ENCODE assay signal across 8 cellular contexts in the genomic region with DNA sequence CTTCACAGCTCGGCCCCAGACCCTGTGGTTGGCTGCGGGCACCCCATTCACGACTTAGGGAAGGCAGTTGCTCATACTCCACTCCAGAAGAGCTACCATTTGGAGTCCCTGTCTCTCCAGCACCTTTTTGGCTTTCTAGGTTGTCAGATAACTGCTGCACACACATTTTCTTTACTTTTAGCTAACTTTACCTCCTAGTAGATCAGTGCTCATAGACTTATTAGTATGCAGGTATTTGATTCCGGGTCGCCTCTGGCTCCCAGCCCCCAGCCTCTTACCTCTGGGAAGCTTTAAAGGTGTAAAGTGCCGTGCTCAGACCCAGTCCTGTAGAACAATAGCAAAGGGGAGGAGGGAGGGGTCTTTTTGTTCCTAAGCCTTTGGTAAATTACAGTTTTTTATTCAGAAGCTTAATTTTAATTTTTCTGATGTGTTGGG.
A peak's percentile ranks its signal among the peaks of the same experiment; 100 is the strongest.
DNase-seq lines count a peak whose midpoint lies in the region; ATAC-seq and TF ChIP-seq lines count a peak whose summit lies in the region.

No MANE protein-coding gene starts in this region.

- H2AFZ ChIP-seq in SU-DHL-6 (ENCODE audit: low read depth, low read length, severe bottlenecking), result peak overlapping the region; percentile 85

- no peaks in the 10 kb centered on the region for H3K79me2 ChIP-seq in SU-DHL-6 (ENCODE audit: insufficient read depth, low read length)

- H3K9me3 ChIP-seq in SU-DHL-6 (ENCODE audit: insufficient read depth, low read length) (no peaks in the 10 kb centered on the region), skeletal muscle satellite cell (replicated peaks; ENCODE audit: low read length) (no peaks in the 10 kb centered on the region)

- H3K9me2 ChIP-seq in SU-DHL-6 (replicated peaks; ENCODE audit: insufficient read depth, low read length), result no peaks in the 10 kb centered on the region

- H3K36me3 ChIP-seq in SU-DHL-6 (ENCODE audit: low read length), result no peaks in the 10 kb centered on the region
- no peaks in the 10 kb centered on the region for H3K36me3 ChIP-seq in skeletal muscle satellite cell (ENCODE audit: insufficient read depth, low read length)

- no peaks in the 10 kb centered on the region for H3K27me3 Mint-ChIP-seq in activated CD4-positive, alpha-beta T cell treated with anti-CD3 and anti-CD28 coated beads for 36 hours
- H3K27me3 Mint-ChIP-seq in glutamatergic neuron (ENCODE audit: unreplicated experiment), result peaks cover 10% of the 10 kb centered on the region

- CTCF ChIA-PET in activated CD4-positive, alpha-beta T cell treated with anti-CD3 and anti-CD28 coated beads for 36 hours (lab: Charles Lee), result interaction anchor here (0.8 to 2.7 kb wide), 27 partner anchors 8 to 489 kb away, joined by 3 to 29 read pairs (median 4); no protein-coding TSS in a partner anchor

- TF ChIP-seq CTCF in SU-DHL-6 (IDR thresholded peaks at IDR 0.05; ENCODE audit: insufficient read depth, low read length, poor library complexity, severe bottlenecking) (no peak), glutamatergic neuron (IDR thresholded peaks at IDR 0.05; ENCODE audit: partially characterized antibody, unreplicated experiment) (no peak)

- H3K36me3 Mint-ChIP-seq in activated CD4-positive, alpha-beta T cell treated with anti-CD3 and anti-CD28 coated beads for 36 hours (ENCODE audit: low read depth), result peaks cover 7% of the 10 kb centered on the region
- H3K36me3 Mint-ChIP-seq in glutamatergic neuron (ENCODE audit: unreplicated experiment), result no peaks in the 10 kb centered on the region

- H3K27ac Mint-ChIP-seq in activated CD4-positive, alpha-beta T cell treated with anti-CD3 and anti-CD28 coated beads for 36 hours, result peak overlapping the region; percentile 94
- H3K27ac Mint-ChIP-seq in glutamatergic neuron (ENCODE audit: unreplicated experiment), result peak overlapping the region; percentile 82

- peak overlapping the region; percentile 74 for H3K4me2 ChIP-seq in SU-DHL-6 (ENCODE audit: low read depth, low read length, poor library complexity, severe bottlenecking)
- H3K4me2 ChIP-seq in skeletal muscle satellite cell (ENCODE audit: low read length), result peak overlapping the region; percentile 87

- intact Hi-C loops in activated CD4-positive, alpha-beta T cell treated with anti-CD3 and anti-CD28 coated beads for 36 hours (cut with DNase I, micrococcal nuclease), result loop anchor here (1.0 to 10.0 kb wide), 13 partner anchors 15 to 723 kb away; partner anchors contain the start of genes EML6 (in 2 of the 2) and ACYP2 (in 1 of the 2)

- peaks cover 46% of the 10 kb centered on the region for H3K4me1 ChIP-seq in skeletal muscle satellite cell (ENCODE audit: control insufficient read depth, insufficient read depth, low read length)

- H3K4me3 ChIP-seq in SU-DHL-6 (ENCODE audit: insufficient read depth, low read length, poor library complexity, severe bottlenecking) (peak overlapping the region; percentile 63), skeletal muscle satellite cell (ENCODE audit: low read length) (peak overlapping the region; percentile 80)

- no peak overlapping the region for H3K27ac ChIP-seq in SU-DHL-6 (ENCODE audit: low read depth, low read length)

- H3K4me1 Mint-ChIP-seq in activated CD4-positive, alpha-beta T cell treated with anti-CD3 and anti-CD28 coated beads for 36 hours, result peaks cover 44% of the 10 kb centered on the region
- peaks cover 39% of the 10 kb centered on the region for H3K4me1 Mint-ChIP-seq in glutamatergic neuron (ENCODE audit: low read depth, unreplicated experiment)

- POLR2A ChIA-PET in activated CD4-positive, alpha-beta T cell treated with anti-CD3 and anti-CD28 coated beads for 36 hours (lab: Charles Lee), result interaction anchor here (0.6 to 3.3 kb wide), 7 partner anchors 12 to 591 kb away, joined by 3 to 29 read pairs (median 4); no protein-coding TSS in a partner anchor

- peak; percentile 2 for ATAC-seq in activated CD4-positive, alpha-beta T cell treated with anti-CD3 and anti-CD28 coated beads for 36 hours
- ATAC-seq in HG03460 (IDR thresholded peaks at IDR 0.05; ENCODE audit: unreplicated experiment), result no peak

- peak overlapping the region; percentile 91 for H3K4me3 Mint-ChIP-seq in activated CD4-positive, alpha-beta T cell treated with anti-CD3 and anti-CD28 coated beads for 36 hours
- peak overlapping the region; percentile 88 for H3K4me3 Mint-ChIP-seq in glutamatergic neuron (ENCODE audit: unreplicated experiment)

- no peaks in the 10 kb centered on the region for H3K9me3 Mint-ChIP-seq in activated CD4-positive, alpha-beta T cell treated with anti-CD3 and anti-CD28 coated beads for 36 hours (ENCODE audit: low read depth)
- peaks cover 16% of the 10 kb centered on the region for H3K9me3 Mint-ChIP-seq in glutamatergic neuron (ENCODE audit: unreplicated experiment)

- no peak for DNase-seq in activated CD4-positive, alpha-beta T cell treated with anti-CD3 and anti-CD28 coated beads for 36 hours
- DNase-seq in activated CD4-positive, alpha-beta T cell treated with anti-CD3 and anti-CD28 coated beads, Interleukin-2, amount 50 U/mL, for 48 hours, result no peak
- no peak for DNase-seq in glutamatergic neuron
- no peak for DNase-seq in NCI-H446 treated with DMSO at 0.1 percent for 48 hours (lab: John Stamatoyannopoulos, UW)
- no peak for DNase-seq in UCSD-AML1 (lab: John Stamatoyannopoulos, UW; ENCODE audit: unreplicated experiment)

- no peaks in the 10 kb centered on the region for H3K27me3 ChIP-seq in SU-DHL-6 (ENCODE audit: low read length)
- no peaks in the 10 kb centered on the region for H3K27me3 ChIP-seq in skeletal muscle satellite cell (ENCODE audit: control insufficient read depth, insufficient read depth, low read length)

- H4K20me1 ChIP-seq in SU-DHL-6 (ENCODE audit: low read depth, low read length), result no peaks in the 10 kb centered on the region

- H3K9ac ChIP-seq in SU-DHL-6 (ENCODE audit: low read length) (peak overlapping the region; percentile 62), skeletal muscle satellite cell (ENCODE audit: low read depth, low read length) (peak overlapping the region; percentile 88)

- H3F3A ChIP-seq in SU-DHL-6 (ENCODE audit: insufficient read depth), result peaks cover 13% of the 10 kb centered on the region; the same call in 1 of the 2 replicates
